8 cellular contexts compared by ENCODE assay signal in the genomic region with DNA sequence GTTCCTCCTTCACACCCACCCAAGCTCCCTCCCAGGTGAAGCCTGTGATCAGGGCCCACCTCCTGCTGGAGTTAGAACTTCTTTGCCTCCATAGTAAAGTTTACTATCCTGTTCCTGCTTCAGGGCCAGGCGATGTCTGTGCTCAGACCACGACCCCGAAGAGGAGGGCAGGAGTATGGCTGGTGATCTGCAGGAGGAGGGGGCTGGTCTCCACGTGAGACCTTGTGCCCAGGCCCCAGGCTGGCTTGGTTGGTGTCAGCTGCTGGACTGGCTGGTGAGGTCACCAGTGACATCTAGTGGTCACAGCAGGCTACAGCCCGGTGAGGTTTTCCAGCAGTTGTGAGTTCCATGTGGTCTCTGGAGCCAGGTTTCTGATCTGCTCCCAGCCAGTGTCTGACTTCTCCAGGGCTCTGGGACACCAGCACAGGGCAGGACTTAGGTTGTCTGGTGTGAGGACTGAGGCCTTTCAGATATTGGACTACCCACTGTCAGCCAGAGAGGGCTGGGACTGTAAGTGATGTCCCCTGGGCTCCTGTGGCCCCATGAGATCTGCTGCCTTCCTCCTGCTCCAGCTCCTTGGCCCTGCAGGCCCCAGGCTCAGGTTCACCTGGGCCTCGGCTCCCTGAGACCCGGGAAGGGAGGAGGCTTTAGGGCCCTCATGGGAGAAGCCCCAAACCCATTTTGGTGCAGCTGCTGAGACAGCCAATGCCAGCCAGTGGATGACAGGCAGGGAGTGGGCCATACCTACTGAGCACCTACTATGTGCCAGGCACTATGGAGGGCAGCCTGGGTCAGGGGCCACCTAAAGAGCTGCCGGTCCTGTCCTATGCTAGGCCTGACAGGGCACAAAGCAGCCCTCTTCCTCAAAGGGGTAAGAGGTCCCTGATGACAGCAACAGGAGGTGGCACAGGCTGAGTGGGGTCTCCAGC. TPM values are rescaled to one million over a fixed set of nuclear protein-coding genes. Genes with fewer than 3 reads are reported as not detected.
DNase-seq lines count a peak whose midpoint lies in the region; FAIRE-seq and TF ChIP-seq lines count a peak whose summit lies in the region.

No MANE protein-coding gene starts in this region.

- DNase-seq in NOMO-1 (lab: John Stamatoyannopoulos, UW; ENCODE audit: unreplicated experiment in 2 of 2) (peak; percentile 11 to 58), NOMO-1 treated with dmso at 0.1 percent for 144 hours (lab: John Stamatoyannopoulos, UW; ENCODE audit: unreplicated experiment) (no peak), KBM-7 (peak; percentile 81), RPMI7951 (ENCODE audit: low read depth) (peak; percentile 70), frontal cortex (ENCODE audit: low spot score in 2 of 2) (peak; percentile 57 to 87), osteocyte (ENCODE audit: extremely low spot score, unreplicated experiment) (peak; percentile 89), vagina (ENCODE audit: extremely low spot score in 2 of 2) (no peak)
- peak; percentile 26 for DNase-seq in activated effector memory CD4-positive, alpha-beta T cell treated with Interleukin-2 at 50 U/mL for 16 hours

- no peak overlapping the region for H3K27ac ChIP-seq in vagina

- in situ Hi-C loops in KBM-7 (cut with MboI; ENCODE audit: low pct_unique_long_range_greater_than_20kb, low sequenced_read_pairs), result no loop called here

- H3K4me1 ChIP-seq in vagina, result no peaks in the 10 kb centered on the region

- peaks cover 13% of the 10 kb centered on the region for H3K27me3 Mint-ChIP-seq in osteocyte (ENCODE audit: unreplicated experiment)

- no peaks in the 10 kb centered on the region for H3K9me3 ChIP-seq in vagina

- TF ChIP-seq POLR2A in vagina (IDR thresholded peaks at IDR 0.05), result no peak

- H3K4me3 Mint-ChIP-seq in osteocyte (ENCODE audit: unreplicated experiment), result no peak overlapping the region

- no peak overlapping the region for H3K4me3 ChIP-seq in vagina

- FAIRE-seq in frontal cortex (lab: Jason Lieb, UNC), result no peak

- no peaks in the 10 kb centered on the region for H3K36me3 ChIP-seq in vagina

- peaks cover 16% of the 10 kb centered on the region for H3K4me1 Mint-ChIP-seq in osteocyte (ENCODE audit: unreplicated experiment)

- intact Hi-C loops in vagina (cut with DNase I), result loop anchor here (5.0 kb wide), 1 partner anchor 54 kb away; no protein-coding TSS in a partner anchor

- no peaks in the 10 kb centered on the region for H3K9me3 Mint-ChIP-seq in osteocyte (ENCODE audit: unreplicated experiment)

- H3K27me3 ChIP-seq in vagina, result no peaks in the 10 kb centered on the region

- no peak overlapping the region for H3K27ac Mint-ChIP-seq in osteocyte (ENCODE audit: unreplicated experiment)

- H3K36me3 Mint-ChIP-seq in osteocyte (ENCODE audit: unreplicated experiment), result no peaks in the 10 kb centered on the region

- TF ChIP-seq CTCF in osteocyte (IDR thresholded peaks at IDR 0.05), result peak; percentile 93
- TF ChIP-seq CTCF in vagina (IDR thresholded peaks at IDR 0.05), result peak; percentile 51 to 76 (median 62)

RNA-seq across cellular contexts. Expression of a gene that starts 6.0 kb away (rescaled TPM):
- 0.24 TPM in 1 of 2 replicates, not detected in the other for total RNA-seq in RPMI7951 (2014; rRNA removed; shearing (Covaris generic))
- 0.41 TPM for total RNA-seq in frontal cortex
- total RNA-seq in osteocyte, result not detected in 2 replicates
- not detected for total RNA-seq in vagina

RNA-seq across cellular contexts. Expression of a gene that starts 35.8 kb away (rescaled TPM):
- not detected in 2 replicates for total RNA-seq in RPMI7951 (2014; rRNA removed; shearing (Covaris generic))
- total RNA-seq in frontal cortex (0.41 TPM), osteocyte (not detected in 2 replicates), vagina (not detected)

RNA-seq across cellular contexts. Expression of a gene that starts 44.0 kb away (rescaled TPM):
- total RNA-seq in RPMI7951 (2014; rRNA removed; shearing (Covaris generic)), result 1.2 and 1.8 TPM in 2 replicates
- total RNA-seq in frontal cortex, result 16.7 TPM
- total RNA-seq in osteocyte, result 1.5 and 1.6 TPM in 2 replicates
- total RNA-seq in vagina, result 1.7 TPM

Comparison
In these comparisons a context has a peak if more than half of its experiments do, and no peak if none do; other contexts are left out.
1. DNase-seq: peak in NOMO-1 (2 of 2), KBM-7 (single experiment), RPMI7951 (single experiment), activated effector memory CD4-positive, alpha-beta T cell treated with Interleukin-2 at 50 U/mL for 16 hours (single experiment), frontal cortex (2 of 2) and osteocyte (single experiment); none in NOMO-1 treated with dmso at 0.1 percent for 144 hours (single experiment) and vagina (0 of 2).